8 cellular contexts compared by ENCODE assay signal in genomic region chr11:66855574-66856495, GRCh38. TPM values are rescaled to one million over a fixed set of nuclear protein-coding genes. Genes with fewer than 3 reads are reported as not detected.
DNase-seq lines count a peak whose midpoint lies in the region; ATAC-seq and TF ChIP-seq lines count a peak whose summit lies in the region.

No MANE protein-coding gene starts in this region.

- CTCF ChIA-PET in AG04450 (lab: Charles Lee), result interaction anchor here (0.6 kb wide), 1 partner anchor 737 kb away, joined by 6 read pairs; no protein-coding TSS in a partner anchor
- CTCF ChIA-PET in WTC11 (lab: Charles Lee), result interaction anchor here (0.6 to 3.1 kb wide), 17 partner anchors 9 to 363 kb away, joined by 3 to 25 read pairs (median 4); partner anchors contain the start of genes C11orf86, PC, RBM4B and RCE1

- H3K4me1 ChIP-seq in left lung, result peaks cover 4 to 17% of the 10 kb centered on the region in 2 donors

- H3K9me3 ChIP-seq in AG04450 (ENCODE audit: control insufficient read depth, insufficient read depth, low read length), result peaks cover 6% of the 10 kb centered on the region; the same call in 1 of the 2 replicates
- no peaks in the 10 kb centered on the region for H3K9me3 ChIP-seq in left lung

- TF ChIP-seq CTCF in AG04450 (IDR thresholded peaks at IDR 0.05; ENCODE audit: low read depth, low read length) (no peak), WTC11 (IDR thresholded peaks at IDR 0.05) (no peak), left lung (IDR thresholded peaks at IDR 0.05) (no peak)

- POLR2A ChIA-PET in AG04450 (lab: Yijun Ruan, JAX) (interaction anchor here (0.6 to 2.4 kb wide), 6 partner anchors 13 to 987 kb away, joined by 3 to 16 read pairs (median 4); partner anchors contain the start of genes RBM4B and RCE1), WTC11 (lab: Charles Lee) (interaction anchor here (0.5 to 2.6 kb wide), 15 partner anchors 9 to 809 kb away, joined by 3 to 17 read pairs (median 4); partner anchors contain the start of genes PC, RBM14, RBM4 and RBM4B)

- intact Hi-C loops in left lung (cut with DNase I), result no loop called here

- H3K4me3 ChIP-seq in AG04450 (ENCODE audit: low read depth, low read length), result peak overlapping the region; percentile 74
- H3K4me3 ChIP-seq in left lung, result peak overlapping the region; percentile 65 to 75

- H3K4me1 Mint-ChIP-seq in WTC11, result peaks cover 17% of the 10 kb centered on the region

- H3K36me3 Mint-ChIP-seq in WTC11, result no peaks in the 10 kb centered on the region

- TF ChIP-seq POLR2A in GM18526 (IDR thresholded peaks at IDR 0.05; ENCODE audit: extremely low read depth, insufficient read length), result peak; percentile 86

- peaks cover 0 to 20% of the 10 kb centered on the region in 2 donors for H3K36me3 ChIP-seq in left lung

- no peaks in the 10 kb centered on the region for H3K27me3 ChIP-seq in AG04450 (ENCODE audit: control insufficient read depth, insufficient read depth, low read length)
- no peaks in the 10 kb centered on the region for H3K27me3 ChIP-seq in left lung

- H3K27me3 Mint-ChIP-seq in WTC11 (ENCODE audit: low read depth), result no peaks in the 10 kb centered on the region

- peak overlapping the region; percentile 99 for H3K27ac Mint-ChIP-seq in WTC11

- DNase-seq in AG04450 (ENCODE audit: low read depth, low spot score) (no peak), NCI-H2227 (lab: John Stamatoyannopoulos, UW; ENCODE audit: unreplicated experiment) (peak; percentile 97), WTC11 (ENCODE audit: low spot score) (peak; percentile 97), dedifferentiated amniotic fluid mesenchymal stem cell (ENCODE audit: extremely low spot score) (peak; percentile 85), left lung (peak; percentile 96 to 100)
- peak; percentile 85 for DNase-seq in stimulated activated CD4-positive, alpha-beta T cell treated with anti-CD3 and anti-CD28 coated beads, Interleukin-1b, Interleukin-23, amount 100 ng/mL, for 48 hours

- peak overlapping the region; percentile 87 for H3K4me3 Mint-ChIP-seq in WTC11

- H3K9me3 Mint-ChIP-seq in WTC11, result no peaks in the 10 kb centered on the region

- peak; percentile 52 for ATAC-seq in HG03097 (IDR thresholded peaks at IDR 0.05; ENCODE audit: low FRiP score, unreplicated experiment)
- ATAC-seq in WTC11, result peak; percentile 74
- peak; percentile 95 for ATAC-seq in left lung

- H3K27ac ChIP-seq in AG04450 (ENCODE audit: low read depth, low read length) (peak overlapping the region; percentile 77), left lung (peak overlapping the region; percentile 92 to 93)

TF ChIP-seq in WTC11, 78 proteins besides CTCF, POLR2A, EP300 and RAD21 (continues in another document):
- TF ChIP-seq PRDM15 (CRISPR knock-in tag; IDR thresholded peaks at IDR 0.05), result no peak
- TF ChIP-seq KAT7 (CRISPR knock-in tag; IDR thresholded peaks at IDR 0.05; ENCODE audit: borderline replicate concordance), result no peak
- TF ChIP-seq FOXP4 (CRISPR knock-in tag; IDR thresholded peaks at IDR 0.05), result peak; percentile 29; the same call in 1 of the 2 replicates
- no peak for TF ChIP-seq ZNF121 (CRISPR knock-in tag; IDR thresholded peaks at IDR 0.05)
- TF ChIP-seq HMGXB4 (CRISPR knock-in tag; IDR thresholded peaks at IDR 0.05), result 0 out of 2 replicates have a peak, but pooled peaks have one; percentile 62
- no peak for TF ChIP-seq TP53 (CRISPR knock-in tag; IDR thresholded peaks at IDR 0.05)
- 0 out of 2 replicates have a peak, but pooled peaks have one; percentile 41 for TF ChIP-seq E2F5 (CRISPR knock-in tag; IDR thresholded peaks at IDR 0.05)
- TF ChIP-seq TCF7 (CRISPR knock-in tag; IDR thresholded peaks at IDR 0.05; ENCODE audit: low read depth), result no peak
- no peak; the same call in 1 of the 2 replicates for TF ChIP-seq SMAD3 (CRISPR knock-in tag; IDR thresholded peaks at IDR 0.05; ENCODE audit: borderline replicate concordance)
- TF ChIP-seq JUN (CRISPR knock-in tag; IDR thresholded peaks at IDR 0.05), result no peak
- peak; percentile 69; the same call in 1 of the 2 replicates for TF ChIP-seq MAX (CRISPR knock-in tag; IDR thresholded peaks at IDR 0.05)
- 0 out of 2 replicates have a peak, but pooled peaks have one; percentile 58 for TF ChIP-seq SP1 (CRISPR knock-in tag; conservative IDR thresholded peaks at IDR 0.05)
- TF ChIP-seq ZNF396 (CRISPR knock-in tag; IDR thresholded peaks at IDR 0.05; ENCODE audit: borderline replicate concordance), result no peak

RNA-seq across cellular contexts. Expression of gene LRFN4, which starts 1.0 kb away (rescaled TPM):
- 5.5 and 9.7 TPM in 2 replicates for polyA plus RNA-seq in AG04450 (2011; rRNA removed)
- polyA minus RNA-seq in AG04450 (2011; rRNA and poly(A)+ RNA removed), result 2.1 and 4.0 TPM in 2 replicates
- 62.7 to 70.3 TPM (median 68.0 TPM) in 3 replicates for total RNA-seq in WTC11 (2021)
- 10 to 100 TPM; 20.2 to 21.1 TPM for total RNA-seq in left lung

RNA-seq across cellular contexts. Expression of gene RCE1, which starts 12.6 kb away (rescaled TPM):
- 9.2 and 11.4 TPM in 2 replicates for polyA plus RNA-seq in AG04450 (2011; rRNA removed)
- 8.6 and 14.1 TPM in 2 replicates for polyA minus RNA-seq in AG04450 (2011; rRNA and poly(A)+ RNA removed)
- total RNA-seq in WTC11 (2021), result 34.5 to 36.9 TPM (median 34.6 TPM) in 3 replicates
- total RNA-seq in left lung, result 10 to 100 TPM; 16.4 to 22.3 TPM
